9 cellular contexts compared by ENCODE assay signal in genomic region chr1:236465959-236466303, GRCh38.
DNase-seq lines count a peak whose midpoint lies in the region; ATAC-seq and FAIRE-seq lines count a peak whose summit lies in the region.
"Had no signal": no experiment of that assay in that cellular context is flagged by ENCODE, and none has a peak within 500 bp of the region (broad histone marks: within the 10 kb centered on the region; RNA-seq: fewer than 3 reads in every experiment).

No MANE protein-coding gene starts in this region.

- H3K36me3 Mint-ChIP-seq in effector memory CD8-positive, alpha-beta T cell (ENCODE audit: insufficient read depth): peaks cover 9% of the 10 kb centered on the region

- H3K4me3 Mint-ChIP-seq in effector memory CD8-positive, alpha-beta T cell: peak overlapping the region; percentile 26 to 36

- peak in 1 of 3 experiments; percentile 2 for DNase-seq in effector memory CD8-positive, alpha-beta T cell
- DNase-seq in AG08395 (ENCODE audit: low spot score): no peak
- DNase-seq in COR-L47 (lab: John Stamatoyannopoulos, UW): no peak
- no peak for DNase-seq in islet precursor cell
- DNase-seq in HTR-8/SVneo (ENCODE audit: insufficient read length, low spot score): no peak
- DNase-seq: NCI-H1436 treated with DMSO at 0.1 percent for 48 hours had no signal

- FAIRE-seq in HTR-8/SVneo (lab: Jason Lieb, UNC): no peak

- H3K27ac Mint-ChIP-seq in effector memory CD8-positive, alpha-beta T cell: peak overlapping the region in 1 of 2 donors; percentile 29

- no peaks in the 10 kb centered on the region for H3K9me3 Mint-ChIP-seq in effector memory CD8-positive, alpha-beta T cell

- H3K4me1 Mint-ChIP-seq in effector memory CD8-positive, alpha-beta T cell (ENCODE audit: low read depth in 2 of 2): peaks cover 21% of the 10 kb centered on the region in 2 donors

- no peaks in the 10 kb centered on the region for H3K27me3 Mint-ChIP-seq in effector memory CD8-positive, alpha-beta T cell

- ATAC-seq in GM18517 (IDR thresholded peaks at IDR 0.05; ENCODE audit: unreplicated experiment) (peak; percentile 93), GM21367 (IDR thresholded peaks at IDR 0.05; ENCODE audit: unreplicated experiment) (peak; percentile 93), HG03280 (IDR thresholded peaks at IDR 0.05; ENCODE audit: unreplicated experiment) (peak; percentile 79)
- ATAC-seq in effector memory CD8-positive, alpha-beta T cell (replicated peaks): peak; percentile 83
